ENCODE assay signal across 10 cellular contexts in genomic region chr12:48007206-48007605, GRCh38. TPM values are rescaled to one million over a fixed set of nuclear protein-coding genes. Genes with fewer than 3 reads are reported as not detected.
"Had no signal": no experiment of that assay in that cellular context is flagged by ENCODE, and none has a peak within 500 bp of the region (broad histone marks: within the 10 kb centered on the region; RNA-seq: fewer than 3 reads in every experiment).

No MANE protein-coding gene starts in this region.

- H3K27ac ChIP-seq: GM23248 had no signal

- H3K27ac Mint-ChIP-seq: H9 had no signal

- H3K4me3 Mint-ChIP-seq: H9 had no signal

- DNase-seq: H9, HCEC 1CT, IMR-90, KG1 had no signal

- H3K9ac ChIP-seq: GM23248 had no signal

- ATAC-seq: K562 had no signal

- H2AFZ ChIP-seq: GM23248 had no signal

- H3K4me3 ChIP-seq: GM23248, K562 had no signal

- FAIRE-seq: H1, H54, HTR-8/SVneo, K562 had no signal

RNA-seq across cellular contexts. Expression of gene COL2A1, which starts 2.9 kb away (rescaled TPM):
- total RNA-seq: GM23248, HT-29, IMR-90, K562 had no signal
- polyA plus RNA-seq: GM23248 had no signal
